In the genomic region with DNA sequence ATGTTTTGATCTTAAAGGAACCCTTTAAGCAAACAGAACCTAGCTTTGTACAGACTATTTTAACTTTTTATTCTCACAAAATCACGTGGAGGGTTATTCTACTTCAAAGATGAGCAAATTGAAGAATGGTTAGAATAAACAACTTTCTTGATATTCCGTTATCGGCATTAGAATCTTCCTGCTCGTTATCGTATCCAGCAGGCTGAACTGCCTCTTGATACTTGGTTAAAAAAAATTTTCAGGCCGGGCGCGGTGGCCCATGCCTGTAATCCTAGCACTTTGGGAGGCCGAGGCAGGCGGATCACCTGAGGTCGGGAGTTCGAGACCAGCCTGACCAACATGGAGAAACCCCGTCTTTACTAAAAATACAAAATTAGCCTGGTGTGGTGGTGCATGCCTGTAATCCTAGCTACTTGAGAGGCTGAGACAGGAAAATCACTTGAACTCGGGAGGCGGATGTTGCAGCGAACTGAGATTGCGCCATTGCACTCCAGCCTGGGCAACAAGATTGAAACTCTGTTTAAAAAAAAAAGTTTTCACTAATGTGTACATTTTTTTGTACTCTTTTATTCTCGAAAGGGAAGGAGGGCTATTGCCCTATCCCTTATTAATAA, we compare ENCODE assay signal across 7 cellular contexts. TPM values are rescaled to one million over a fixed set of nuclear protein-coding genes. Genes with fewer than 3 reads are reported as not detected.
DNase-seq lines count a peak whose midpoint lies in the region; ATAC-seq, FAIRE-seq and TF ChIP-seq lines count a peak whose summit lies in the region.
"Not testable (repeated sequence)": the region's sequence is repeated elsewhere in the genome, so short reads cannot be mapped to it uniquely, and the experiment has no call there.

No MANE protein-coding gene starts in this region.

- not testable (repeated sequence) for H3K4me1 ChIP-seq in GM23248 (ENCODE audit: insufficient read depth)
- H3K4me1 ChIP-seq in astrocyte (ENCODE audit: insufficient read depth, low read length) (peaks cover 14% of the 10 kb centered on the region), mucosa of rectum (ENCODE audit: control insufficient read depth in 2 of 2, insufficient read depth in 2 of 2, low read length in 2 of 2) (peaks cover 36 to 48% of the 10 kb centered on the region in 2 donors), skeletal muscle tissue (ENCODE audit: control insufficient read depth in 3 of 3, insufficient read depth in 3 of 3, low read length in 3 of 3) (peaks cover 32 to 45% (median 44%) of the 10 kb centered on the region in 3 donors)

- not testable (repeated sequence) for H3K9me3 ChIP-seq in GM23248 (ENCODE audit: low read depth); astrocyte (ENCODE audit: insufficient read depth, low read depth, low read length); mucosa of rectum (ENCODE audit: control insufficient read depth in 2 of 2, low read length in 2 of 2); skeletal muscle tissue (ENCODE audit: control insufficient read depth in 3 of 3, low read length in 3 of 3)

- intact Hi-C loops in Right ventricle myocardium inferior (cut with DNase I), result not testable (repeated sequence)

- H3K36me3 Mint-ChIP-seq in astrocyte (ENCODE audit: low read depth, unreplicated experiment), result peaks cover 12% of the 10 kb centered on the region

- H3K4me3 ChIP-seq in GM23248; astrocyte (ENCODE audit: insufficient read depth, low read depth, low read length); skeletal muscle tissue (ENCODE audit: low read length in 3 of 3): not testable (repeated sequence)
- H3K4me3 ChIP-seq in mucosa of rectum (ENCODE audit: low read length in 2 of 2), result peak overlapping the region in 1 of 2 donors; percentile 52

- H3K79me2 ChIP-seq in GM23248 (ENCODE audit: insufficient read depth) (peaks cover 21% of the 10 kb centered on the region), astrocyte (ENCODE audit: insufficient read depth, low read length) (peaks cover 24% of the 10 kb centered on the region)

- H3K27ac ChIP-seq in GM23248; astrocyte (ENCODE audit: low read depth, low read length): not testable (repeated sequence)
- H3K27ac ChIP-seq in mucosa of rectum (ENCODE audit: low read depth in 2 of 2, low read length in 2 of 2) (peak overlapping the region; percentile 88 to 91), skeletal muscle tissue (ENCODE audit: low read depth, low read length) (peak overlapping the region; percentile 59)

- H3K9me2 ChIP-seq in GM23248 (ENCODE audit: insufficient read depth), result not testable (repeated sequence)

- not testable (repeated sequence) for H3K27me3 Mint-ChIP-seq in astrocyte (ENCODE audit: low read depth, unreplicated experiment)

- H3K4me2 ChIP-seq in GM23248 (ENCODE audit: unreplicated experiment); astrocyte (ENCODE audit: low read length): not testable (repeated sequence)

- not testable (repeated sequence) for H3K4me1 Mint-ChIP-seq in astrocyte (ENCODE audit: low read depth, unreplicated experiment)

- H3F3A ChIP-seq in GM23248 (ENCODE audit: insufficient read depth), result peaks cover 33% of the 10 kb centered on the region; the same call in 1 of the 2 replicates

- H2AFZ ChIP-seq in GM23248; astrocyte (ENCODE audit: low read depth, low read length): not testable (repeated sequence)

- not testable (repeated sequence) for H3K27ac Mint-ChIP-seq in astrocyte (ENCODE audit: unreplicated experiment)

- H3K36me3 ChIP-seq in GM23248 (ENCODE audit: low read depth) (peaks cover 20% of the 10 kb centered on the region; the same call in 1 of the 2 replicates), astrocyte (ENCODE audit: insufficient read depth, low read length) (peaks cover 16% of the 10 kb centered on the region), mucosa of rectum (ENCODE audit: control insufficient read depth in 2 of 2, insufficient read depth in 2 of 2, low read length in 2 of 2) (peaks cover 15 to 18% of the 10 kb centered on the region in 2 donors), skeletal muscle tissue (ENCODE audit: control insufficient read depth in 3 of 3, insufficient read depth in 3 of 3, low read length in 3 of 3) (peaks cover 18 to 25% (median 22%) of the 10 kb centered on the region in 3 donors)

- not testable (repeated sequence) for H3K9ac ChIP-seq in GM23248; astrocyte (ENCODE audit: low read length); skeletal muscle tissue (ENCODE audit: low read depth in 1 of 3, low read length in 3 of 3)
- H3K9ac ChIP-seq in mucosa of rectum (ENCODE audit: low read depth in 1 of 2, low read length in 2 of 2), result peak overlapping the region in 1 of 2 donors; percentile 36

- H3K4me3 Mint-ChIP-seq in astrocyte (ENCODE audit: unreplicated experiment), result not testable (repeated sequence)

- H4K20me1 ChIP-seq in GM23248 (ENCODE audit: insufficient read depth), result not testable (repeated sequence)
- H4K20me1 ChIP-seq in astrocyte (ENCODE audit: insufficient read depth, low read length), result peaks cover 31% of the 10 kb centered on the region

- not testable (repeated sequence) for FAIRE-seq in astrocyte (lab: Jason Lieb, UNC)

- 87 to 91% methylated on average over 18 of the region's 18 CpGs for WGBS in GM23248 (ENCODE audit: low coverage in 1 of 2, low lambda C conversion rate in 2 of 2, missing lambda C conversion rate in 2 of 2), 2 experiments

- in situ Hi-C loops in GM23248 (cut with MboI), result loop anchor here (25.0 kb wide), 1 partner anchor 345 kb away; no protein-coding TSS in a partner anchor

- H3K9me3 Mint-ChIP-seq in astrocyte (ENCODE audit: unreplicated experiment), result not testable (repeated sequence)

- not testable (repeated sequence) for ATAC-seq in Right ventricle myocardium inferior

- not testable (repeated sequence) for TF ChIP-seq CTCF in astrocyte (IDR thresholded peaks at IDR 0.05; ENCODE audit: insufficient read depth, low read depth, low read length)

- peak; percentile 57 for DNase-seq in GM23248
- DNase-seq in T-helper 1 cell, result peak in 4 of 5 donors; percentile 56 to 66 (median 62)
- DNase-seq in astrocyte (ENCODE audit: low read depth), result peak; percentile 34
- DNase-seq in effector CD4-positive, alpha-beta T cell, result peak; percentile 57
- peak; percentile 76 for DNase-seq in Right ventricle myocardium inferior (ENCODE audit: missing footprints)

- not testable (repeated sequence) for H3K27me3 ChIP-seq in GM23248 (replicated peaks; ENCODE audit: insufficient read depth); astrocyte (ENCODE audit: insufficient read depth, low read length); mucosa of rectum (ENCODE audit: control insufficient read depth in 2 of 2, insufficient read depth in 2 of 2, low read length in 2 of 2); skeletal muscle tissue (ENCODE audit: control insufficient read depth in 3 of 3, insufficient read depth in 3 of 3, low read length in 3 of 3)

RNA-seq across cellular contexts. Expression of gene FOS, which starts 4.0 kb away (rescaled TPM):
- 118 and 124 TPM in 2 replicates for total RNA-seq in GM23248 (2014; rRNA removed; shearing (Covaris generic))
- polyA plus RNA-seq in GM23248 (2016; fragmentation: Nextera tagmentation; extraction: Ambion mirVana), result 107 and 110 TPM in 2 replicates
- total RNA-seq in astrocyte, result 33.9 and 57.7 TPM in 2 replicates
- total RNA-seq in Right ventricle myocardium inferior, result 9.5 TPM
- 134 TPM for total RNA-seq in skeletal muscle tissue
